ENCODE assay signal across 9 cellular contexts in the genomic region with DNA sequence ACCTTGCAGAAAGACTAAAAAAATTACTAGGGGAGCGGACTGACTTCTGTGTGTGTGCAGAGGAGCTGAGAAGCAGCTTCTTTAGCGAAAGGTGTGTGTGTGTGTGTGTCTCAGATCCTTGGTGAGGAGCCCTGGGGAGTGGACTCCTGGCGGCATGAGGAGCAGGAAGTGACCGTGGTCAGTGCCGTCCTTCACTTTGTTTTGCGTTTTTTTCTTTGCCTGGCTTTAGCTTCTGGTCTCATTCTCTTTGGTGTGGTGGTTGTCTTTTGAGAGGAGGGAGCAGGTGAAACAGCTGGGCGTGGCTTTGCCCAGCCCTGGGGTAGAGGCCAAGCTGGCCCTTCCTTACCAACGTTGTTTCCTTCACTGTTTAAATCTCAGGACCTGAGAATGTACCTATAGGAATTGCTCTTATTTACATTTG. TPM values are rescaled to one million over a fixed set of nuclear protein-coding genes. Genes with fewer than 3 reads are reported as not detected.
DNase-seq lines count a peak whose midpoint lies in the region; ATAC-seq and TF ChIP-seq lines count a peak whose summit lies in the region.
"Had no signal": no experiment of that assay in that cellular context is flagged by ENCODE, and none has a peak within 500 bp of the region (broad histone marks: within the 10 kb centered on the region; RNA-seq: fewer than 3 reads in every experiment).

No MANE protein-coding gene starts in this region.

- TF ChIP-seq CTCF in kidney epithelial cell (IDR thresholded peaks at IDR 0.05; ENCODE audit: insufficient read depth, low read length, poor library complexity, severe bottlenecking) (no peak), transverse colon (IDR thresholded peaks at IDR 0.05) (no peak)

- intact Hi-C loops in activated T-helper 1 cell treated with anti-CD3 and anti-CD28 coated beads, Interleukin-12 subunit alpha, Interleukin-12 subunit beta, Interleukin-2, Interleukin-4 antibody, amounts not matched to agents 30 ng/mL and 10 ng/mL and 1 ng/mL, durations not matched to agents 14 hours and 24 hours and 36 hours (cut with micrococcal nuclease) = no loop called here
- intact Hi-C loops in transverse colon (cut with DNase I; ENCODE audit: low total_unique reads) (no loop called here), posterior vena cava (cut with DNase I) (no loop called here)

- H3K27ac ChIP-seq in transverse colon = peak overlapping the region; percentile 77 to 90 (median 83)

- peak overlapping the region; percentile 96 for H3K27ac Mint-ChIP-seq in activated naive CD4-positive, alpha-beta T cell treated with anti-CD3 and anti-CD28 coated beads, Interleukin-2, amount 10 ng/mL, durations not matched to agents 7 days and 5 days
- H3K27ac Mint-ChIP-seq in activated T-helper 1 cell treated with anti-CD3 and anti-CD28 coated beads, Interleukin-12 subunit alpha, Interleukin-12 subunit beta, Interleukin-2, Interleukin-4 antibody, amounts not matched to agents 30 ng/mL and 10 ng/mL and 1 ng/mL, durations not matched to agents 14 hours and 24 hours and 36 hours = peak overlapping the region; percentile 97

- H3K9me3 ChIP-seq in transverse colon = no peaks in the 10 kb centered on the region

- H3K4me3 ChIP-seq in kidney epithelial cell (ENCODE audit: low read depth, low read length) (peak overlapping the region; percentile 68), transverse colon (peak overlapping the region in 3 of 4 donors; percentile 12 to 88 (median 63))

- H3K27me3 ChIP-seq in kidney epithelial cell (ENCODE audit: control insufficient read depth, insufficient read depth, low read length) (peaks cover 3% of the 10 kb centered on the region), transverse colon (peaks cover 2% of the 10 kb centered on the region)

- H3K9me3 Mint-ChIP-seq in activated naive CD4-positive, alpha-beta T cell treated with anti-CD3 and anti-CD28 coated beads, Interleukin-2, amount 10 ng/mL, durations not matched to agents 7 days and 5 days = no peaks in the 10 kb centered on the region
- no peaks in the 10 kb centered on the region for H3K9me3 Mint-ChIP-seq in activated T-helper 1 cell treated with anti-CD3 and anti-CD28 coated beads, Interleukin-12 subunit alpha, Interleukin-12 subunit beta, Interleukin-2, Interleukin-4 antibody, amounts not matched to agents 30 ng/mL and 10 ng/mL and 1 ng/mL, durations not matched to agents 14 hours and 24 hours and 36 hours

- H3K27me3 Mint-ChIP-seq in activated naive CD4-positive, alpha-beta T cell treated with anti-CD3 and anti-CD28 coated beads, Interleukin-2, amount 10 ng/mL, durations not matched to agents 7 days and 5 days = peaks cover 12% of the 10 kb centered on the region
- H3K27me3 Mint-ChIP-seq in activated T-helper 1 cell treated with anti-CD3 and anti-CD28 coated beads, Interleukin-12 subunit alpha, Interleukin-12 subunit beta, Interleukin-2, Interleukin-4 antibody, amounts not matched to agents 30 ng/mL and 10 ng/mL and 1 ng/mL, durations not matched to agents 14 hours and 24 hours and 36 hours (ENCODE audit: insufficient read depth) = peaks cover 7% of the 10 kb centered on the region

- no peaks in the 10 kb centered on the region for H3K36me3 ChIP-seq in kidney epithelial cell (ENCODE audit: control insufficient read depth, insufficient read depth, low read length)
- no peaks in the 10 kb centered on the region for H3K36me3 ChIP-seq in transverse colon

- CTCF ChIA-PET in activated naive CD4-positive, alpha-beta T cell treated with anti-CD3 and anti-CD28 coated beads, Interleukin-2, amount 10 ng/mL, durations not matched to agents 7 days and 5 days (lab: Charles Lee) = interaction anchor here (1.4 to 2.2 kb wide), 2 partner anchors 70 to 88 kb away, joined by 4 to 8 read pairs; no protein-coding TSS in a partner anchor

- ATAC-seq in GM21390 (IDR thresholded peaks at IDR 0.05; ENCODE audit: unreplicated experiment) = no peak

- no peak for TF ChIP-seq EP300 in transverse colon (IDR thresholded peaks at IDR 0.05; ENCODE audit: low read depth)

- no peak for DNase-seq in activated naive CD4-positive, alpha-beta T cell treated with anti-CD3 and anti-CD28 coated beads, Interleukin-2, amount 10 ng/mL, durations not matched to agents 7 days and 5 days
- no peak for DNase-seq in activated naive CD4-positive, alpha-beta T cell treated with Interleukin-2 at 50 U/mL for 16 hours
- DNase-seq in activated T-helper 1 cell treated with anti-CD3 and anti-CD28 coated beads, Interleukin-12 subunit alpha, Interleukin-12 subunit beta, Interleukin-2, Interleukin-4 antibody, amounts not matched to agents 30 ng/mL and 10 ng/mL and 1 ng/mL, durations not matched to agents 14 hours and 24 hours and 36 hours (ENCODE audit: low spot score) = no peak
- DNase-seq in kidney epithelial cell (ENCODE audit: low read depth) (no peak), transverse colon (peak; percentile 47), NCI-H1092 treated with DMSO at 0.1 percent for 48 hours (lab: John Stamatoyannopoulos, UW) (no peak), posterior vena cava (ENCODE audit: low spot score) (no peak)
- DNase-seq: NCI-H187 had no signal

- in situ Hi-C loops in transverse colon (cut with MboI; ENCODE audit: low pct_ligation_motif_present in 1 of 4, low pct_unique_long_range_greater_than_20kb in 1 of 4, low sequenced_read_pairs in 3 of 4) = loop anchor here in 1 of 4 donors (25.0 kb wide), 1 partner anchor 107 kb away; a partner anchor contains a TSS

- peaks cover 54% of the 10 kb centered on the region for H3K4me1 Mint-ChIP-seq in activated naive CD4-positive, alpha-beta T cell treated with anti-CD3 and anti-CD28 coated beads, Interleukin-2, amount 10 ng/mL, durations not matched to agents 7 days and 5 days
- H3K4me1 Mint-ChIP-seq in activated T-helper 1 cell treated with anti-CD3 and anti-CD28 coated beads, Interleukin-12 subunit alpha, Interleukin-12 subunit beta, Interleukin-2, Interleukin-4 antibody, amounts not matched to agents 30 ng/mL and 10 ng/mL and 1 ng/mL, durations not matched to agents 14 hours and 24 hours and 36 hours (ENCODE audit: low read depth) = peaks cover 41% of the 10 kb centered on the region

- 23 to 29% methylated on average over 6 to 8 of the region's 8 CpGs for WGBS in transverse colon (ENCODE audit: low coverage in 1 of 2), 2 donors

- H3K36me3 Mint-ChIP-seq in activated naive CD4-positive, alpha-beta T cell treated with anti-CD3 and anti-CD28 coated beads, Interleukin-2, amount 10 ng/mL, durations not matched to agents 7 days and 5 days = peaks cover 15% of the 10 kb centered on the region
- H3K36me3 Mint-ChIP-seq in activated T-helper 1 cell treated with anti-CD3 and anti-CD28 coated beads, Interleukin-12 subunit alpha, Interleukin-12 subunit beta, Interleukin-2, Interleukin-4 antibody, amounts not matched to agents 30 ng/mL and 10 ng/mL and 1 ng/mL, durations not matched to agents 14 hours and 24 hours and 36 hours (ENCODE audit: low read depth) = peaks cover 10% of the 10 kb centered on the region

- H3K4me1 ChIP-seq in transverse colon = peaks cover 9 to 33% (median 26%) of the 10 kb centered on the region in 4 donors

- H3K4me3 Mint-ChIP-seq in activated naive CD4-positive, alpha-beta T cell treated with anti-CD3 and anti-CD28 coated beads, Interleukin-2, amount 10 ng/mL, durations not matched to agents 7 days and 5 days = peak overlapping the region; percentile 97
- H3K4me3 Mint-ChIP-seq in activated T-helper 1 cell treated with anti-CD3 and anti-CD28 coated beads, Interleukin-12 subunit alpha, Interleukin-12 subunit beta, Interleukin-2, Interleukin-4 antibody, amounts not matched to agents 30 ng/mL and 10 ng/mL and 1 ng/mL, durations not matched to agents 14 hours and 24 hours and 36 hours = peak overlapping the region; percentile 98

- TF ChIP-seq POLR2A in transverse colon (IDR thresholded peaks at IDR 0.05) = peak; percentile 51

RNA-seq across cellular contexts. Expression of a gene that starts 1.9 kb away (rescaled TPM):
- 19.4 and 20.9 TPM in 2 replicates for total RNA-seq in activated T-helper 1 cell treated with anti-CD3 and anti-CD28 coated beads, Interleukin-12 subunit alpha, Interleukin-12 subunit beta, Interleukin-2, Interleukin-4 antibody, amounts not matched to agents 30 ng/mL and 10 ng/mL and 1 ng/mL, durations not matched to agents 14 hours and 24 hours and 36 hours
- 28.8 and 34.4 TPM in 2 replicates for total RNA-seq in kidney epithelial cell
- total RNA-seq in transverse colon = 10 to 100 TPM; 19.9 to 30.7 (median 24.9) TPM
- total RNA-seq in posterior vena cava = 1 to 10 TPM; 7.3 to 8.5 TPM

RNA-seq across cellular contexts. Expression of a gene that starts 27.8 kb away (rescaled TPM):
- 45.5 and 46.8 TPM in 2 replicates for total RNA-seq in activated T-helper 1 cell treated with anti-CD3 and anti-CD28 coated beads, Interleukin-12 subunit alpha, Interleukin-12 subunit beta, Interleukin-2, Interleukin-4 antibody, amounts not matched to agents 30 ng/mL and 10 ng/mL and 1 ng/mL, durations not matched to agents 14 hours and 24 hours and 36 hours
- total RNA-seq in kidney epithelial cell (35.4 and 37.2 TPM in 2 replicates), transverse colon (10 to 100 TPM; 43.4 to 70.5 (median 50.3) TPM), posterior vena cava (10 to 100 TPM; 20.8 to 21.7 TPM)
